Comparison of ENCODE assay signal across 9 cellular contexts in the genomic region with DNA sequence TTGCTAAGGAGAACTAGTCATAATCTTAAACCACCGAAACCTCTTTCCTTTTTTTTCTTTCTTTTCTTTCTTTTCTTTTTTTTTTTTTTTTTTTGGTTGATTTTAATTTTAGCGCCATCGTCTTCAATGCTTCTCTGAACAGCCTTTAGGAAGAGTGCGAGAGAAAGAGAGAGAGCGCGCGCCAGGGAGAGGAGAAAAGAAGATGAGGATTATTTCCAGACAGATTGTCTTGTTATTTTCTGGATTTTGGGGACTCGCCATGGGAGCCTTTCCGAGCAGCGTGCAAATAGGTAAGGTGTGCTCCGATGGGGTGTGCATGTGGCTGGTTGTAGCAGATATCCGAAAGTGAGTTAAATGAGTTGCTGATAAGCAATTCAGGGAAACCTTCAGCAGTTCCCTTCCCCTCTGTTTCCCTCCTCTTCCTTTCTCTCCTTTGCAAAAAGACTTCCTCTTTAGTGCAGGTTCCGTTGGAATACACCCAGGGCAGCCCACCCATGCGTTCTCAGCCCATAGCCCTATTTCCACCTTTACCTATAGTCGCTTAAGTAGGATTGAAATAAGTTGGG. TPM values are rescaled to one million over a fixed set of nuclear protein-coding genes. Genes with fewer than 3 reads are reported as not detected.
DNase-seq lines count a peak whose midpoint lies in the region; ATAC-seq and TF ChIP-seq lines count a peak whose summit lies in the region.
"Had no signal": no experiment of that assay in that cellular context is flagged by ENCODE, and none has a peak within 500 bp of the region (broad histone marks: within the 10 kb centered on the region; RNA-seq: fewer than 3 reads in every experiment).

No MANE protein-coding gene starts in this region.

- no peaks in the 10 kb centered on the region for H3K36me3 Mint-ChIP-seq in chondrocyte (ENCODE audit: low read depth)

- H3K27me3 ChIP-seq in heart left ventricle (peaks cover 0 to 57% (median 37%) of the 10 kb centered on the region in 9 donors), transverse colon (peaks cover 39% of the 10 kb centered on the region)

- TF ChIP-seq POLR2A in heart left ventricle (IDR thresholded peaks at IDR 0.05) (no peak), transverse colon (IDR thresholded peaks at IDR 0.05) (no peak)

- no peaks in the 10 kb centered on the region for H3K36me3 ChIP-seq in heart left ventricle
- H3K36me3 ChIP-seq in transverse colon: no peaks in the 10 kb centered on the region

- H3K4me3 ChIP-seq in heart left ventricle: peak overlapping the region in 9 of 12 donors; percentile 30 to 50 (median 40)
- peak overlapping the region in 3 of 4 donors; percentile 7 to 50 (median 21) for H3K4me3 ChIP-seq in transverse colon

- WGBS in heart left ventricle, 4 donors: 2% methylated on average over 15 of the region's 15 CpGs
- WGBS in transverse colon (ENCODE audit: low coverage in 1 of 2), 2 donors: 8 to 36% methylated on average over 12 to 15 of the region's 15 CpGs

- no peaks in the 10 kb centered on the region for H3K9me3 Mint-ChIP-seq in chondrocyte (ENCODE audit: low read depth)

- H3K4me1 ChIP-seq in heart left ventricle (peaks cover 0 to 20% (median 9%) of the 10 kb centered on the region in 12 donors), transverse colon (peaks cover 0 to 19% (median 3%) of the 10 kb centered on the region in 4 donors)
- H3K4me1 ChIP-seq: Caco-2 had no signal

- in situ Hi-C loops in transverse colon (cut with MboI; ENCODE audit: low pct_ligation_motif_present in 1 of 4, low pct_unique_long_range_greater_than_20kb in 1 of 4, low sequenced_read_pairs in 3 of 4): no loop called here

- DNase-seq in heart left ventricle (no peak), cardiac septum (ENCODE audit: low spot score) (no peak), chondrocyte (ENCODE audit: low spot score) (no peak), midbrain (lab: John Stamatoyannopoulos, UW) (peak; percentile 58), transverse colon (no peak), middle frontal gyrus (ENCODE audit: extremely low spot score, low spot score) (no peak)
- DNase-seq in stimulated activated CD8-positive, alpha-beta memory T cell treated with anti-CD3 and anti-CD28 coated beads, Interleukin-4, amount 100 ng/mL, for 48 hours: no peak
- DNase-seq: Caco-2 had no signal

- intact Hi-C loops in heart left ventricle (cut with DNase I): no loop called here
- intact Hi-C loops in cardiac septum (cut with DNase I): no loop called here
- intact Hi-C loops in transverse colon (cut with DNase I; ENCODE audit: low total_unique reads): no loop called here

- no peak for TF ChIP-seq EP300 in transverse colon (IDR thresholded peaks at IDR 0.05; ENCODE audit: low read depth)

- ATAC-seq in heart left ventricle: no peak
- ATAC-seq in HG03460 (IDR thresholded peaks at IDR 0.05; ENCODE audit: unreplicated experiment): no peak

- H3K4me3 Mint-ChIP-seq in chondrocyte (ENCODE audit: unreplicated experiment): peak overlapping the region; percentile 60

- no peak overlapping the region for H3K27ac ChIP-seq in heart left ventricle
- H3K27ac ChIP-seq in transverse colon: peak overlapping the region in 1 of 4 donors; percentile 40

- peaks cover 24% of the 10 kb centered on the region for H3K4me1 Mint-ChIP-seq in chondrocyte (ENCODE audit: low read depth)

- H3K27me3 Mint-ChIP-seq in chondrocyte (ENCODE audit: low read depth): peaks cover 57% of the 10 kb centered on the region

- H3K9me3 ChIP-seq in heart left ventricle (no peaks in the 10 kb centered on the region), transverse colon (no peaks in the 10 kb centered on the region)
- H3K9me3 ChIP-seq: Caco-2 had no signal

- no peak overlapping the region for H3K27ac Mint-ChIP-seq in chondrocyte (ENCODE audit: unreplicated experiment)

- TF ChIP-seq CTCF in heart left ventricle (IDR thresholded peaks at IDR 0.05) (no peak), chondrocyte (IDR thresholded peaks at IDR 0.05) (no peak), transverse colon (IDR thresholded peaks at IDR 0.05) (no peak)

RNA-seq across cellular contexts. Expression of a gene that starts 1.0 kb away (rescaled TPM):
- total RNA-seq in heart left ventricle (under 1 TPM in 1 of 9 donors, not detected in 8; 0.45 TPM), cardiac septum (0.43 TPM), chondrocyte (not detected in 3 replicates), transverse colon (1 to 10 TPM in 2 of 4 donors, under 1 TPM in 1, not detected in 1; 0.79 to 2.4 (median 1.4) TPM)
- not detected for polyA plus RNA-seq in heart left ventricle
- total RNA-seq: Caco-2 had no signal
